10 cellular contexts compared by ENCODE assay signal in the genomic region with DNA sequence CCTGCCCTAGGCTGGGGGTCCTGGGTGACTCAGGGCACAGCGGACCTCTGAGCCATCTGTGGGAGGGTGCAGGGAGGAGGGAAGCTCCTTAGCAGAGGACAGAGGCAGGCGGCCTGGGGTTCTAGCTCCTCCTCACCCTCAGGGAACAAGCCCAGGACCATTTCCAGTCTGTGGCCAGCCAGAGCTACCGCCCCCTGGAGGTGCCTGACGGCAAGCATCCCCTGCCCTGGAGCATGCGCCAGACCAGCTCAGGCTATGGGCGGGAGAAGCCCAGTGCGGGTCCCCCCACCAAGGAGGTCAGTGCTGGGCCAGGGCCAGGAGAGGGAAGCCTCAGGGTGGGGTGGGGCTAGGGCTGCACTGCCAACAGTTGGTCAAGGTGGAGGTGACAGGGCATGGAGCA. TPM values are rescaled to one million over a fixed set of nuclear protein-coding genes. Genes with fewer than 3 reads are reported as not detected.
DNase-seq lines count a peak whose midpoint lies in the region; ATAC-seq and TF ChIP-seq lines count a peak whose summit lies in the region.
"Had no signal": no experiment of that assay in that cellular context is flagged by ENCODE, and none has a peak within 500 bp of the region (broad histone marks: within the 10 kb centered on the region; RNA-seq: fewer than 3 reads in every experiment).

No MANE protein-coding gene starts in this region.

- no peaks in the 10 kb centered on the region for H3K27me3 ChIP-seq in SU-DHL-6 (ENCODE audit: low read length)

- peak; percentile 38 for DNase-seq in DMS 273 (lab: John Stamatoyannopoulos, UW; ENCODE audit: unreplicated experiment)
- no peak for DNase-seq in DMS 273 treated with DMSO at 0.1 percent for 48 hours (lab: John Stamatoyannopoulos, UW)
- no peak for DNase-seq in fibroblast of the aortic adventitia (ENCODE audit: low read depth)
- peak in 2 of 3 donors; percentile 11 to 40 for DNase-seq in stimulated activated CD4-positive, alpha-beta T cell treated with anti-CD3 and anti-CD28 coated beads, TNF-alpha, amount 100 ng/mL, for 48 hours (ENCODE audit: low read depth in 3 of 3)
- DNase-seq in cerebellum (ENCODE audit: low spot score): no peak
- DNase-seq in NCI-H226: no peak

- H3K9ac ChIP-seq in SU-DHL-6 (ENCODE audit: low read length): no peak overlapping the region

- H3K4me2 ChIP-seq in SU-DHL-6 (ENCODE audit: low read depth, low read length, poor library complexity, severe bottlenecking): no peak overlapping the region

- no peak for ATAC-seq in HG02870 (IDR thresholded peaks at IDR 0.05; ENCODE audit: unreplicated experiment)

- H3K4me3 ChIP-seq in SU-DHL-6 (ENCODE audit: insufficient read depth, low read length, poor library complexity, severe bottlenecking): no peak overlapping the region
- H3K4me3 ChIP-seq in fibroblast of the aortic adventitia (ENCODE audit: low read depth, low read length): no peak overlapping the region
- H3K4me3 ChIP-seq: SK-N-MC had no signal

- H2AFZ ChIP-seq in SU-DHL-6 (ENCODE audit: low read depth, low read length, severe bottlenecking): no peak overlapping the region

- H3K9me3 ChIP-seq in SU-DHL-6 (ENCODE audit: insufficient read depth, low read length): no peaks in the 10 kb centered on the region

- H3K27ac ChIP-seq in SU-DHL-6 (ENCODE audit: low read depth, low read length): no peak overlapping the region
- H3K27ac ChIP-seq: SK-N-MC had no signal

- no peaks in the 10 kb centered on the region for H3K9me2 ChIP-seq in SU-DHL-6 (replicated peaks; ENCODE audit: insufficient read depth, low read length)

- peak; percentile 68 for TF ChIP-seq CTCF in SU-DHL-6 (IDR thresholded peaks at IDR 0.05; ENCODE audit: insufficient read depth, low read length, poor library complexity, severe bottlenecking)
- peak; percentile 69 for TF ChIP-seq CTCF in fibroblast of the aortic adventitia (IDR thresholded peaks at IDR 0.05; ENCODE audit: insufficient read depth, low read length)

- H3K36me3 ChIP-seq in SU-DHL-6 (ENCODE audit: low read length): no peaks in the 10 kb centered on the region

- no peaks in the 10 kb centered on the region for H3F3A ChIP-seq in SU-DHL-6 (ENCODE audit: insufficient read depth)

- no peaks in the 10 kb centered on the region for H3K79me2 ChIP-seq in SU-DHL-6 (ENCODE audit: insufficient read depth, low read length)

- no peaks in the 10 kb centered on the region for H4K20me1 ChIP-seq in SU-DHL-6 (ENCODE audit: low read depth, low read length)

RNA-seq across cellular contexts. Expression of a gene that starts 26.0 kb away (rescaled TPM):
- total RNA-seq in fibroblast of the aortic adventitia (ENCODE audit: low replicate concordance) (0.27 TPM in 1 of 2 replicates, not detected in the other), cerebellum (5.0 TPM)
- total RNA-seq: mononuclear cell had no signal

RNA-seq across cellular contexts. Expression of a gene that starts 52.6 kb away (rescaled TPM):
- total RNA-seq in fibroblast of the aortic adventitia (ENCODE audit: low replicate concordance) (51.5 and 67.4 TPM in 2 replicates), cerebellum (61.3 TPM)

RNA-seq across cellular contexts. Expression of a gene that starts 52.7 kb away (rescaled TPM):
- total RNA-seq in fibroblast of the aortic adventitia (ENCODE audit: low replicate concordance) (26.6 and 33.8 TPM in 2 replicates), cerebellum (39.0 TPM)

Comparison
In these comparisons a context has a peak if more than half of its experiments do, and no peak if none do; other contexts are left out.
1. DNase-seq: peak in DMS 273 (single experiment) and stimulated activated CD4-positive, alpha-beta T cell treated with anti-CD3 and anti-CD28 coated beads, TNF-alpha, amount 100 ng/mL, for 48 hours (2 of 3); none in DMS 273 treated with DMSO at 0.1 percent for 48 hours (single experiment), fibroblast of the aortic adventitia (single experiment), cerebellum (single experiment) and NCI-H226 (single experiment).